Comparison of ENCODE assay signal across 25 cellular contexts in genomic region chr11:119189393-119189792, GRCh38. TPM values are rescaled to one million over a fixed set of nuclear protein-coding genes. Genes with fewer than 3 reads are reported as not detected.
A peak's percentile ranks its signal among the peaks of the same experiment; 100 is the strongest.
DNase-seq lines count a peak whose midpoint lies in the region; ATAC-seq and TF ChIP-seq lines count a peak whose summit lies in the region.
"Had no signal": no experiment of that assay in that cellular context is flagged by ENCODE, and none has a peak within 500 bp of the region (broad histone marks: within the 10 kb centered on the region; RNA-seq: fewer than 3 reads in every experiment).

No MANE protein-coding gene starts in this region.

- H3K27me3 ChIP-seq in PC-9 (ENCODE audit: insufficient read depth, low read depth): no peaks in the 10 kb centered on the region
- no peaks in the 10 kb centered on the region for H3K27me3 ChIP-seq in endodermal cell (ENCODE audit: control insufficient read depth, insufficient read depth, low read length, poor library complexity, severe bottlenecking)

- H3K9ac ChIP-seq in endodermal cell (ENCODE audit: extremely low read depth, low read length, poor library complexity, severe bottlenecking): no peak overlapping the region

- POLR2A ChIA-PET in PC-9 (lab: Charles Lee; ENCODE audit: unreplicated experiment): no interaction called here

- no peak overlapping the region for H3K27ac ChIP-seq in PC-9
- no peak overlapping the region for H3K27ac ChIP-seq in endodermal cell (ENCODE audit: low read depth, low read length)
- H3K27ac ChIP-seq: C4-2B, HL-60, RWPE1 had no signal

- no peaks in the 10 kb centered on the region for H3K27me3 Mint-ChIP-seq in stimulated activated naive CD8-positive, alpha-beta T cell treated with anti-CD3 and anti-CD28 coated beads, Interleukin-15, amount 100 ng/mL, for 72 hours
- peaks cover 4% of the 10 kb centered on the region for H3K27me3 Mint-ChIP-seq in endodermal cell (ENCODE audit: insufficient read depth)
- no peaks in the 10 kb centered on the region for H3K27me3 Mint-ChIP-seq in type B pancreatic cell

- no peaks in the 10 kb centered on the region for H3K36me3 Mint-ChIP-seq in endodermal cell (ENCODE audit: low read depth)
- H3K36me3 Mint-ChIP-seq in type B pancreatic cell: no peaks in the 10 kb centered on the region
- H3K36me3 Mint-ChIP-seq: CD8-positive, alpha-beta memory T cell had no signal

- no peak overlapping the region for H3K4me3 Mint-ChIP-seq in stimulated activated naive CD8-positive, alpha-beta T cell treated with anti-CD3 and anti-CD28 coated beads, Interleukin-15, amount 100 ng/mL, for 72 hours
- H3K4me3 Mint-ChIP-seq in endodermal cell: no peak overlapping the region
- H3K4me3 Mint-ChIP-seq in type B pancreatic cell: no peak overlapping the region
- H3K4me3 Mint-ChIP-seq: CD8-positive, alpha-beta memory T cell; IgD-negative memory B cell had no signal

- H3K9me3 Mint-ChIP-seq in stimulated activated naive CD8-positive, alpha-beta T cell treated with anti-CD3 and anti-CD28 coated beads, Interleukin-15, amount 100 ng/mL, for 72 hours: no peaks in the 10 kb centered on the region
- H3K9me3 Mint-ChIP-seq in endodermal cell (no peaks in the 10 kb centered on the region), type B pancreatic cell (no peaks in the 10 kb centered on the region)
- H3K9me3 Mint-ChIP-seq: CD8-positive, alpha-beta memory T cell; IgD-negative memory B cell had no signal

- intact Hi-C loops in PC-9 (cut with micrococcal nuclease; ENCODE audit: unreplicated experiment): no loop called here

- H3K4me1 Mint-ChIP-seq in stimulated activated naive CD8-positive, alpha-beta T cell treated with anti-CD3 and anti-CD28 coated beads, Interleukin-15, amount 100 ng/mL, for 72 hours: no peaks in the 10 kb centered on the region
- H3K4me1 Mint-ChIP-seq in endodermal cell (peaks cover 12% of the 10 kb centered on the region), type B pancreatic cell (ENCODE audit: unreplicated experiment) (peaks cover 13% of the 10 kb centered on the region)
- H3K4me1 Mint-ChIP-seq: CD8-positive, alpha-beta memory T cell had no signal

- TF ChIP-seq CTCF in PC-9 (conservative IDR thresholded peaks at IDR 0.05) (no peak), endodermal cell (conservative IDR thresholded peaks at IDR 0.05) (peak; percentile 29), type B pancreatic cell (conservative IDR thresholded peaks at IDR 0.05) (no peak)

- peak overlapping the region in 1 of 2 donors; percentile 4 for H3K27ac Mint-ChIP-seq in stimulated activated naive CD8-positive, alpha-beta T cell treated with anti-CD3 and anti-CD28 coated beads, Interleukin-15, amount 100 ng/mL, for 72 hours
- peak overlapping the region; percentile 24 for H3K27ac Mint-ChIP-seq in endodermal cell
- peak overlapping the region; percentile 60 for H3K27ac Mint-ChIP-seq in type B pancreatic cell
- H3K27ac Mint-ChIP-seq: IgD-negative memory B cell had no signal

- WGBS in endodermal cell (ENCODE audit: insufficient coverage in 1 of 2, insufficient read length in 1 of 2), 2 experiments: 88 to 92% methylated on average over 3 to 4 of the region's 4 CpGs

- CTCF ChIA-PET in PC-9 (lab: Charles Lee): no interaction called here

- no peaks in the 10 kb centered on the region for H4K20me1 ChIP-seq in PC-9 (ENCODE audit: insufficient read depth)

- H3K4me2 ChIP-seq in PC-9: peak overlapping the region; percentile 22

- H3K4me1 ChIP-seq in PC-9 (replicated peaks; ENCODE audit: insufficient read depth): peaks cover 44% of the 10 kb centered on the region
- H3K4me1 ChIP-seq in endodermal cell (ENCODE audit: control insufficient read depth, insufficient read depth, low read length): no peaks in the 10 kb centered on the region
- H3K4me1 ChIP-seq: HAP-1 had no signal

- H3F3A ChIP-seq in PC-9 (ENCODE audit: insufficient read depth, low read depth): peaks cover 10% of the 10 kb centered on the region; the same call in 1 of the 2 replicates

- no peak overlapping the region for H2AFZ ChIP-seq in PC-9

- H3K9me3 ChIP-seq in PC-9 (ENCODE audit: insufficient read depth, low read depth) (no peaks in the 10 kb centered on the region; the same call in 1 of the 2 replicates), endodermal cell (ENCODE audit: control insufficient read depth, low read length) (no peaks in the 10 kb centered on the region)
- H3K9me3 ChIP-seq: HAP-1 had no signal

- H3K4me3 ChIP-seq in PC-9 (no peak overlapping the region), endodermal cell (ENCODE audit: low read length) (no peak overlapping the region)
- H3K4me3 ChIP-seq: HAP-1 had no signal

- no peaks in the 10 kb centered on the region for H3K79me2 ChIP-seq in PC-9 (ENCODE audit: low read depth)

- H3K36me3 ChIP-seq in PC-9 (ENCODE audit: low read depth) (no peaks in the 10 kb centered on the region), endodermal cell (ENCODE audit: control insufficient read depth, insufficient read depth, low read length) (no peaks in the 10 kb centered on the region)
- H3K36me3 ChIP-seq: HAP-1 had no signal

- H3K9me2 ChIP-seq in PC-9 (ENCODE audit: insufficient read depth): no peaks in the 10 kb centered on the region

- no peak for DNase-seq in stimulated activated naive CD8-positive, alpha-beta T cell treated with anti-CD3 and anti-CD28 coated beads, Interleukin-15, amount 100 ng/mL, for 72 hours
- DNase-seq in stimulated activated naive CD8-positive, alpha-beta T cell treated with anti-CD3 and anti-CD28 coated beads, Interleukin-15, Interleukin-2, amounts not matched to agents 100 U/mL and 50 U/mL, for 24 hours: no peak
- DNase-seq in PC-9: no peak
- peak; percentile 59 for DNase-seq in endodermal cell
- DNase-seq in type B pancreatic cell (ENCODE audit: extremely low spot score, unreplicated experiment): no peak
- DNase-seq in stimulated activated CD4-positive, alpha-beta T cell treated with anti-CD3 and anti-CD28 coated beads, Interleukin-2, amount 100 ng/mL, for 24 hours: no peak
- no peak for DNase-seq in activated CD4-positive, CD25-positive, alpha-beta regulatory T cell treated with anti-CD3 and anti-CD28 coated beads, Interleukin-2, amount 50 U/mL, for 72 hours
- no peak for DNase-seq in stimulated activated CD4-positive, alpha-beta T cell treated with anti-CD3 and anti-CD28 coated beads, Interleukin-4, amount 100 ng/mL, for 1 hour
- DNase-seq: CD8-positive, alpha-beta memory T cell; Kasumi-1; NCI-H1694; NCI-H2081; NCI-H446 treated with DMSO at 0.1 percent for 48 hours; NCI-H526 treated with DMSO at 0.1 percent for 48 hours; SIG-M5 had no signal

- no TSS peak for BruUV-seq in PC-9 (replicated peaks; lab: Mats Ljungman, UMichigan)

- ATAC-seq in stimulated activated naive CD8-positive, alpha-beta T cell treated with anti-CD3 and anti-CD28 coated beads, Interleukin-15, amount 100 ng/mL, for 72 hours: peak; percentile 22
- no peak for ATAC-seq in stimulated activated naive CD8-positive, alpha-beta T cell treated with anti-CD3 and anti-CD28 coated beads, Interleukin-15, Interleukin-2, amounts not matched to agents 100 U/mL and 50 U/mL, for 24 hours

RNA-seq across cellular contexts. Expression of gene NHERF4, which starts 4.1 kb away (rescaled TPM):
- 0.73 TPM in 1 of 2 replicates, not detected in the other for total RNA-seq in PC-9 (2021)
- under 1 TPM; 0.11 to 0.97 TPM for total RNA-seq in endodermal cell
- polyA plus RNA-seq in endodermal cell (2013, experiment 1 of 2): not detected
- 0.17 TPM for polyA plus RNA-seq in endodermal cell (2013, experiment 2 of 2)
- 2.3 and 7.0 TPM in 2 replicates for total RNA-seq in type B pancreatic cell (ENCODE audit: low replicate concordance)
- total RNA-seq: A172, Daoy, HT1080, MCF 10A had no signal
- polyA plus RNA-seq: AG04450; CD8-positive, alpha-beta memory T cell; IgD-negative memory B cell had no signal

RNA-seq across cellular contexts. Expression of gene CBL, which starts 16.7 kb away (rescaled TPM):
- 26.3 and 32.9 TPM in 2 replicates for total RNA-seq in PC-9 (2021)
- 10 to 100 TPM; 40.3 to 52.7 TPM for total RNA-seq in endodermal cell
- 25.1 TPM for polyA plus RNA-seq in endodermal cell (2013, experiment 1 of 2)
- polyA plus RNA-seq in endodermal cell (2013, experiment 2 of 2): 24.6 TPM
- 14.4 and 21.1 TPM in 2 replicates for total RNA-seq in type B pancreatic cell (ENCODE audit: low replicate concordance)

RNA-seq across cellular contexts. Expression of gene NLRX1, which starts 20.9 kb away (rescaled TPM):
- total RNA-seq in PC-9 (2021) (18.4 and 22.5 TPM in 2 replicates), endodermal cell (10 to 100 TPM; 21.8 to 29.6 TPM), type B pancreatic cell (ENCODE audit: low replicate concordance) (8.7 and 11.5 TPM in 2 replicates)
- polyA plus RNA-seq in endodermal cell (2013, experiment 1 of 2): 11.7 TPM
- polyA plus RNA-seq in endodermal cell (2013, experiment 2 of 2): 9.7 TPM

RNA-seq across cellular contexts. Expression of gene ABCG4, which starts 40.5 kb away (rescaled TPM):
- 0.11 TPM in 1 of 2 replicates, not detected in the other for total RNA-seq in PC-9 (2021)
- total RNA-seq in endodermal cell: 1 to 10 TPM; 1.5 to 1.8 TPM
- polyA plus RNA-seq in endodermal cell (2013, experiment 1 of 2): 1.0 TPM
- 0.83 TPM for polyA plus RNA-seq in endodermal cell (2013, experiment 2 of 2)
- total RNA-seq in type B pancreatic cell (ENCODE audit: low replicate concordance): 1.3 TPM in 1 of 2 replicates, not detected in the other
- total RNA-seq: Daoy, HT1080, MCF 10A had no signal
- polyA plus RNA-seq: CD8-positive, alpha-beta memory T cell; IgD-negative memory B cell had no signal
